In genomic region chr5:148842161-148842560, GRCh38 we compare ENCODE assay signal across 2 cellular contexts.
TF ChIP-seq lines count a peak whose summit lies in the region.

No MANE protein-coding gene starts in this region.

TF ChIP-seq in liver, 16 proteins besides CTCF, POLR2A, EP300 and RAD21:
- TF ChIP-seq ZBTB33 (IDR thresholded peaks at IDR 0.05) (no peak), JUND (IDR thresholded peaks at IDR 0.05) (no peak), HNF4A (conservative IDR thresholded peaks at IDR 0.05) (no peak), SP1 (IDR thresholded peaks at IDR 0.05) (no peak), ATF3 (IDR thresholded peaks at IDR 0.05) (no peak)

TF ChIP-seq in HepG2, 621 proteins besides CTCF, POLR2A, EP300 and RAD21:
- TF ChIP-seq ZNF513 (CRISPR knock-in tag; conservative IDR thresholded peaks at IDR 0.05) (no peak), CENPBD1 (CRISPR knock-in tag; IDR thresholded peaks at IDR 0.05; ENCODE audit: borderline replicate concordance, low read depth) (no peak), NCOA2 (CRISPR knock-in tag; IDR thresholded peaks at IDR 0.05) (no peak)
TF ChIP-seq in HepG2: peak in this region for 0.
